Comparison of ENCODE assay signal across 2 cellular contexts in the genomic region with DNA sequence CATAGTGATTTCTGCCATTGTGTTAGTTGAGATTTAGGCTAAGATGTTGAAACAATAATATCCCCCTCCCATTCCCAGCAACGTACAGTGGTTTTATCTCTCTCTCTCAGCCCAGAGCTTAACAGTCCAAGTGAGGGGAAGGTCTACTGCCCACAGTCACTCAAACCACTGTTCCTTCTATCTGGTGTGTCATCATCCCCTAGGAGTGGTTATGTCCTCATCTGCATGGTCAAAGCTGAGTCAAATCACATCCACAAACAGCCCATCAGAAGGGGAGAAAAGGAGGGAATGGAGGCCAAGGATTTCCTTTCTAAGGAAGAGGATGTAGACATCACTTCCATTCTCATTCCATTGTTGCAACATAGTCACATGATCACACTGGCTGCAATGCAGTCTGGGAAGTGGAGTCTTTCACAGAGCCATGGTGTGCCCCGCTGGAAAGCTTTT.
TF ChIP-seq lines count a peak whose summit lies in the region.

No MANE protein-coding gene starts in this region.

TF ChIP-seq in HepG2, 621 proteins besides CTCF, POLR2A, EP300 and RAD21:
- TF ChIP-seq ZNF451 (CRISPR knock-in tag; IDR thresholded peaks at IDR 0.05), result no peak
- no peak for TF ChIP-seq ZC3H13 (CRISPR knock-in tag; IDR thresholded peaks at IDR 0.05)
- peak; percentile 25; the same call in 1 of the 2 replicates for TF ChIP-seq GABPB1 (CRISPR knock-in tag; IDR thresholded peaks at IDR 0.05)
- TF ChIP-seq ZNF547 (CRISPR knock-in tag; IDR thresholded peaks at IDR 0.05), result no peak
- peak; percentile 23; the same call in 1 of the 2 replicates for TF ChIP-seq HCFC1 (IDR thresholded peaks at IDR 0.05; ENCODE audit: low read depth, low read length)
- TF ChIP-seq MIER3 (CRISPR knock-in tag; IDR thresholded peaks at IDR 0.05; ENCODE audit: borderline replicate concordance), result no peak
- TF ChIP-seq THAP11 (CRISPR knock-in tag; IDR thresholded peaks at IDR 0.05), result peak; percentile 92
- no peak for TF ChIP-seq SIN3A (IDR thresholded peaks at IDR 0.05; ENCODE audit: borderline replicate concordance, low read depth, low read length)
- TF ChIP-seq CEBPG (CRISPR knock-in tag; IDR thresholded peaks at IDR 0.05), result peak; percentile 55
- no peak for TF ChIP-seq ZNF549 (CRISPR knock-in tag; IDR thresholded peaks at IDR 0.05)
- no peak for TF ChIP-seq PAF1 (CRISPR knock-in tag; IDR thresholded peaks at IDR 0.05)
- no peak for TF ChIP-seq GABPA (IDR thresholded peaks at IDR 0.05; ENCODE audit: low read depth, low read length)
- TF ChIP-seq GABPA (CRISPR knock-in tag; IDR thresholded peaks at IDR 0.05; ENCODE audit: low read depth), result peak; percentile 77
- peak; percentile 79 for TF ChIP-seq ZNF143 (CRISPR knock-in tag; IDR thresholded peaks at IDR 0.05)
- TF ChIP-seq, protein P1, sequence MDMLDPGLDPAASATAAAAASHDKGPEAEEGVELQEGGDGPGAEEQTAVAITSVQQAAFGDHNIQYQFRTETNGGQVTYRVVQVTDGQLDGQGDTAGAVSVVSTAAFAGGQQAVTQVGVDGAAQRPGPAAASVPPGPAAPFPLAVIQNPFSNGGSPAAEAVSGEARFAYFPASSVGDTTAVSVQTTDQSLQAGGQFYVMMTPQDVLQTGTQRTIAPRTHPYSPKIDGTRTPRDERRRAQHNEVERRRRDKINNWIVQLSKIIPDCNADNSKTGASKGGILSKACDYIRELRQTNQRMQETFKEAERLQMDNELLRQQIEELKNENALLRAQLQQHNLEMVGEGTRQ (IDR thresholded peaks at IDR 0.05; ENCODE audit: low read depth, low read length), result 0 out of 2 replicates have a peak, but pooled peaks have one; percentile 30
- TF ChIP-seq, protein P1 (CRISPR knock-in tag; IDR thresholded peaks at IDR 0.05; ENCODE audit: borderline replicate concordance), result peak; percentile 62; the same call in 1 of the 2 replicates
- TF ChIP-seq CEBPB (IDR thresholded peaks at IDR 0.05; ENCODE audit: borderline replicate concordance, low read depth, low read length), result peak; percentile 70

TF ChIP-seq in HEK293T, 16 proteins besides CTCF, POLR2A, EP300 and RAD21:
- TF ChIP-seq ARNT (IDR thresholded peaks at IDR 0.05) (no peak), LEF1 (IDR thresholded peaks at IDR 0.05; ENCODE audit: borderline replicate concordance) (no peak), FOXK2 (IDR thresholded peaks at IDR 0.05) (no peak), ELF4 (IDR thresholded peaks at IDR 0.05) (no peak), CTBP1 (IDR thresholded peaks at IDR 0.05; ENCODE audit: borderline replicate concordance) (no peak), NFRKB (IDR thresholded peaks at IDR 0.05) (no peak), BHLHE40 (IDR thresholded peaks at IDR 0.05; ENCODE audit: borderline replicate concordance) (no peak), FOXA1 (IDR thresholded peaks at IDR 0.05) (no peak)
